ENCODE assay signal across 9 cellular contexts in genomic region chr7:8442814-8443304, GRCh38. TPM values are rescaled to one million over a fixed set of nuclear protein-coding genes. Genes with fewer than 3 reads are reported as not detected.
DNase-seq lines count a peak whose midpoint lies in the region; ATAC-seq, FAIRE-seq and TF ChIP-seq lines count a peak whose summit lies in the region.
"Had no signal": no experiment of that assay in that cellular context is flagged by ENCODE, and none has a peak within 500 bp of the region (broad histone marks: within the 10 kb centered on the region; RNA-seq: fewer than 3 reads in every experiment).

No MANE protein-coding gene starts in this region.

- ATAC-seq in HG03442 (IDR thresholded peaks at IDR 0.05; ENCODE audit: unreplicated experiment) (peak; percentile 77), heart left ventricle (peak; percentile 80 to 95 (median 88)), HG03045 (IDR thresholded peaks at IDR 0.05; ENCODE audit: unreplicated experiment) (no peak)

- intact Hi-C loops in heart left ventricle (cut with DNase I): no loop called here

- DNase-seq in ELF-1 (ENCODE audit: low read depth, low spot score) (peak; percentile 90), heart left ventricle (peak in 4 of 5 donors; percentile 37 to 67 (median 52)), retinal pigment epithelial cell (ENCODE audit: low read depth) (no peak), cerebellar nuclear complex (lab: John Stamatoyannopoulos, UW) (no peak), HTR-8/SVneo (ENCODE audit: insufficient read length, low spot score) (no peak)
- DNase-seq in activated CD8-positive, alpha-beta memory T cell treated with anti-CD3 and anti-CD28 coated beads, Interleukin-2, amount 50 U/mL, for 48 hours: peak; percentile 81

- H3K36me3 ChIP-seq in heart left ventricle: no peaks in the 10 kb centered on the region

- TF ChIP-seq CTCF in heart left ventricle (IDR thresholded peaks at IDR 0.05): no peak
- no peak for TF ChIP-seq CTCF in retinal pigment epithelial cell (conservative IDR thresholded peaks at IDR 0.05; ENCODE audit: low read depth, low read length)

- no peak overlapping the region for H3K27ac ChIP-seq in heart left ventricle

- H3K27me3 ChIP-seq in heart left ventricle: peaks cover 36 to 91% (median 73%) of the 10 kb centered on the region in 9 donors

- WGBS in heart left ventricle, 4 donors: 1 to 6% (median 2%) methylated on average over 33 to 40 of the region's 40 CpGs

- H3K4me3 ChIP-seq in heart left ventricle (peak overlapping the region in 3 of 12 donors; percentile 7 to 15 (median 12)), retinal pigment epithelial cell (ENCODE audit: low read length) (peak overlapping the region; percentile 22)

- no peak for TF ChIP-seq POLR2A in heart left ventricle (IDR thresholded peaks at IDR 0.05)

- peaks cover 0 to 16% (median 4%) of the 10 kb centered on the region in 12 donors for H3K4me1 ChIP-seq in heart left ventricle

- H3K9me3 ChIP-seq in heart left ventricle: no peaks in the 10 kb centered on the region

- FAIRE-seq in HTR-8/SVneo (lab: Jason Lieb, UNC): no peak
- FAIRE-seq: GM18507 had no signal

RNA-seq across cellular contexts. Expression of gene NXPH1, which starts 9.4 kb away (rescaled TPM):
- total RNA-seq in heart left ventricle: not detected
- polyA plus RNA-seq in heart left ventricle: not detected

Comparison
In these comparisons a context has a peak if more than half of its experiments do, and no peak if none do; other contexts are left out.
1. DNase-seq: peak in ELF-1 (single experiment), activated CD8-positive, alpha-beta memory T cell treated with anti-CD3 and anti-CD28 coated beads, Interleukin-2, amount 50 U/mL, for 48 hours (single experiment) and heart left ventricle (4 of 5); none in retinal pigment epithelial cell (single experiment), cerebellar nuclear complex (0 of 2) and HTR-8/SVneo (single experiment).